In genomic region chr19:27775395-27775794, GRCh38 we compare ENCODE assay signal across 16 cellular contexts.
DNase-seq lines count a peak whose midpoint lies in the region; ATAC-seq and TF ChIP-seq lines count a peak whose summit lies in the region.
"Had no signal": no experiment of that assay in that cellular context is flagged by ENCODE, and none has a peak within 500 bp of the region (broad histone marks: within the 10 kb centered on the region; RNA-seq: fewer than 3 reads in every experiment).

No MANE protein-coding gene starts in this region.

- TF ChIP-seq CTCF in epithelial cell of esophagus (IDR thresholded peaks at IDR 0.05; ENCODE audit: insufficient read depth, low read depth, low read length, missing control alignments), result peak; percentile 19

- DNase-seq in DMS53 (lab: John Stamatoyannopoulos, UW), result peak; percentile 38
- no peak for DNase-seq in DMS53 treated with DMSO at 0.1 percent for 48 hours (lab: John Stamatoyannopoulos, UW; ENCODE audit: unreplicated experiment)
- DNase-seq in ELR (ENCODE audit: low read depth), result peak; percentile 3
- peak; percentile 7 for DNase-seq in NCI-H1694 (lab: John Stamatoyannopoulos, UW)
- DNase-seq in epithelial cell of esophagus (ENCODE audit: low read depth), result no peak
- no peak for DNase-seq in stimulated activated naive CD4-positive, alpha-beta T cell treated with Interleukin-2 at 50 U/mL for 16 hours (lab: John Stamatoyannopoulos, UW)
- DNase-seq: C1 segment of cervical spinal cord; gastrocnemius medialis; KG1; kidney glomerular epithelial cell; small intestine; stimulated activated CD4-positive, alpha-beta T cell treated with anti-CD3 and anti-CD28 coated beads, Interleukin-4, amount 100 ng/mL, for 1 hour; uterus had no signal

- no peak overlapping the region for H3K4me3 ChIP-seq in epithelial cell of esophagus (ENCODE audit: low read length)
- H3K4me3 ChIP-seq: gastrocnemius medialis, uterus had no signal

- no peak for ATAC-seq in GM18517 (IDR thresholded peaks at IDR 0.05; ENCODE audit: unreplicated experiment)
- no peak for ATAC-seq in HG03139 (IDR thresholded peaks at IDR 0.05; ENCODE audit: unreplicated experiment)
- ATAC-seq: activated T-helper 17 cell treated with anti-CD3 and anti-CD28 coated beads, Interleukin-2, amount 50 U/mL, for 72 hours had no signal

Comparison
In these comparisons a context has a peak if more than half of its experiments do, and no peak if none do; other contexts are left out.
1. DNase-seq: peak in DMS53 (single experiment), ELR (single experiment) and NCI-H1694 (single experiment); none in DMS53 treated with DMSO at 0.1 percent for 48 hours (single experiment), epithelial cell of esophagus (single experiment) and stimulated activated naive CD4-positive, alpha-beta T cell treated with Interleukin-2 at 50 U/mL for 16 hours (single experiment).